ENCODE assay signal across 1 cellular context in the genomic region with DNA sequence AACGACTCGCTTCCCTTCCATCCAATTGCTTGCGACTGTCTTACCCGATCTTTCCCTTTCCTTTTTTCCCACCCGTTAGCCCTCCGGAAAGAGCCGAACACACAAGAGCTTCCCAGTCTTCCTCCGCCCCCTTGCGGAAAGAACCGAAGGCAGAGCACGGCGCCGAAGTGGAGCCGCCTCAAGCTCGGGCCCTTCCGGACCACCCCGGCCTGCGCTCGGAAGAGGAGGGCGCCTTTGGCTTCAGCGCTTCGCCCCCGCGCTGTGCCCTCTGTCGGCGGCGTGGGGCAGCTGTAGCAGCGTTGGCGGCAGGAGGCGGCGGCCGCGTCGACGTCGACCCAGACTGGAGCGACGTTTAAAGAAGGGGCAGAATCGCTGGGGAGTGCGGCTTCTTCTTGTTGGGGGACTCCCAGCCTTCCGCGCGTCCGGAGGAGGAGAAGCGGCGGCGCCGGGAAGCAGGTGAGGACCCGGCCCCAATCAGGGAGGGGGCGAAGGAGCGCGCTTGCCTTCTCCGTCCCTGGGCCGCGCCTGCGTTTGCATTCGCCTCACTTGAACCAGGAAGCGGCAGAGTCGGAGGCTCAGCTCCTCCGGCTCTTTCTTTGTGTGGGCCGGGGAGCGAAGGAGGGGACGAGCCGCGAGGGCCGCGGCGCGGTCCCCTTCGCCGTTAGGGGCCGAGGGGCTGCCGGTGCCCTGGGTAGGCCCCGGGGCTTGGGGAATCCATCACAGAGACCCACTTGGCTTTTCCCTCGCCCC.
TF ChIP-seq lines count a peak whose summit lies in the region.

A gene with protein sequence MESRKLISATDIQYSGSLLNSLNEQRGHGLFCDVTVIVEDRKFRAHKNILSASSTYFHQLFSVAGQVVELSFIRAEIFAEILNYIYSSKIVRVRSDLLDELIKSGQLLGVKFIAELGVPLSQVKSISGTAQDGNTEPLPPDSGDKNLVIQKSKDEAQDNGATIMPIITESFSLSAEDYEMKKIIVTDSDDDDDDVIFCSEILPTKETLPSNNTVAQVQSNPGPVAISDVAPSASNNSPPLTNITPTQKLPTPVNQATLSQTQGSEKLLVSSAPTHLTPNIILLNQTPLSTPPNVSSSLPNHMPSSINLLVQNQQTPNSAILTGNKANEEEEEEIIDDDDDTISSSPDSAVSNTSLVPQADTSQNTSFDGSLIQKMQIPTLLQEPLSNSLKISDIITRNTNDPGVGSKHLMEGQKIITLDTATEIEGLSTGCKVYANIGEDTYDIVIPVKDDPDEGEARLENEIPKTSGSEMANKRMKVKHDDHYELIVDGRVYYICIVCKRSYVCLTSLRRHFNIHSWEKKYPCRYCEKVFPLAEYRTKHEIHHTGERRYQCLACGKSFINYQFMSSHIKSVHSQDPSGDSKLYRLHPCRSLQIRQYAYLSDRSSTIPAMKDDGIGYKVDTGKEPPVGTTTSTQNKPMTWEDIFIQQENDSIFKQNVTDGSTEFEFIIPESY (plus strand): TSS at position 291 of the 750 bp plus-strand sequence. CDS start 2,604 bp downstream, outside the sequence.

TF ChIP-seq in K562, 482 proteins besides CTCF, POLR2A, EP300 and RAD21 (continued from another document and continues in another):
- TF ChIP-seq, protein P1, sequence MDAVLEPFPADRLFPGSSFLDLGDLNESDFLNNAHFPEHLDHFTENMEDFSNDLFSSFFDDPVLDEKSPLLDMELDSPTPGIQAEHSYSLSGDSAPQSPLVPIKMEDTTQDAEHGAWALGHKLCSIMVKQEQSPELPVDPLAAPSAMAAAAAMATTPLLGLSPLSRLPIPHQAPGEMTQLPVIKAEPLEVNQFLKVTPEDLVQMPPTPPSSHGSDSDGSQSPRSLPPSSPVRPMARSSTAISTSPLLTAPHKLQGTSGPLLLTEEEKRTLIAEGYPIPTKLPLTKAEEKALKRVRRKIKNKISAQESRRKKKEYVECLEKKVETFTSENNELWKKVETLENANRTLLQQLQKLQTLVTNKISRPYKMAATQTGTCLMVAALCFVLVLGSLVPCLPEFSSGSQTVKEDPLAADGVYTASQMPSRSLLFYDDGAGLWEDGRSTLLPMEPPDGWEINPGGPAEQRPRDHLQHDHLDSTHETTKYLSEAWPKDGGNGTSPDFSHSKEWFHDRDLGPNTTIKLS (IDR thresholded peaks at IDR 0.05; ENCODE audit: borderline replicate concordance, low read depth) = peak; percentile 82; the same call in 1 of the 2 replicates
- TF ChIP-seq PML (IDR thresholded peaks at IDR 0.05; ENCODE audit: low read length) (0 out of 2 replicates have a peak, but pooled peaks have one; percentile 33), TGIF2 (CRISPR knock-in tag; IDR thresholded peaks at IDR 0.05) (peak; percentile 70; the same call in 1 of the 2 replicates), HDAC1 (IDR thresholded peaks at IDR 0.05) (no peak), HDAC8 (tag; IDR thresholded peaks at IDR 0.05) (0 out of 2 replicates have a peak, but pooled peaks have one; percentile 43), GABPA (tag; conservative IDR thresholded peaks at IDR 0.05; ENCODE audit: low read depth) (peak; percentile 48), PPARD (CRISPR knock-in tag; IDR thresholded peaks at IDR 0.05) (no peak), SIN3A (IDR thresholded peaks at IDR 0.05; ENCODE audit: borderline replicate concordance in 2 of 2, control insufficient read depth in 1 of 2, low read depth in 2 of 2, low read length in 2 of 2) (peak in 1 of 2 experiments; percentile 43; a peak in 1 of 4 replicates), PRMT5 (CRISPR knock-in tag; IDR thresholded peaks at IDR 0.05) (peak; percentile 36; the same call in 1 of the 2 replicates), FOXJ3 (CRISPR knock-in tag; IDR thresholded peaks at IDR 0.05) (no peak), ZBTB7A (IDR thresholded peaks at IDR 0.05; ENCODE audit: borderline replicate concordance, control insufficient read depth, low read depth, low read length) (0 out of 2 replicates have a peak, but pooled peaks have one; percentile 3), ZNF77 (CRISPR knock-in tag; IDR thresholded peaks at IDR 0.05) (no peak), HMG20B (CRISPR knock-in tag; IDR thresholded peaks at IDR 0.05) (no peak), ZNF431 (CRISPR knock-in tag; IDR thresholded peaks at IDR 0.05) (peak; percentile 80), LCOR (CRISPR knock-in tag; IDR thresholded peaks at IDR 0.05) (peak; percentile 91), E2F3 (CRISPR knock-in tag; IDR thresholded peaks at IDR 0.05) (no peak), ZNF232 (CRISPR knock-in tag; IDR thresholded peaks at IDR 0.05) (0 out of 2 replicates have a peak, but pooled peaks have one; percentile 74), HMGN3 (IDR thresholded peaks at IDR 0.05; ENCODE audit: borderline replicate concordance, extremely low read depth, insufficient read length, low read depth, low read length) (peak; percentile 36), MBD2 (IDR thresholded peaks at IDR 0.05; ENCODE audit: borderline replicate concordance, low read depth) (no peak), HNRNPLL (IDR thresholded peaks at IDR 0.05; ENCODE audit: low read depth, low read length, poor library complexity, severe bottlenecking) (peak; percentile 56), MEIS2 (IDR thresholded peaks at IDR 0.05; ENCODE audit: partially characterized antibody) (no peak), FOXK1 (CRISPR knock-in tag; IDR thresholded peaks at IDR 0.05; ENCODE audit: borderline replicate concordance) (0 out of 2 replicates have a peak, but pooled peaks have one; percentile 46), NFIX (CRISPR knock-in tag; IDR thresholded peaks at IDR 0.05; ENCODE audit: low read depth) (no peak), CCAR2 (IDR thresholded peaks at IDR 0.05; ENCODE audit: low read depth, low read length) (no peak), CREB1 (IDR thresholded peaks at IDR 0.05) (peak; percentile 71), CREB1 (CRISPR knock-in tag; IDR thresholded peaks at IDR 0.05) (peak; percentile 83), HDAC2 (IDR thresholded peaks at IDR 0.05) (no peak)
- TF ChIP-seq, protein P2, sequence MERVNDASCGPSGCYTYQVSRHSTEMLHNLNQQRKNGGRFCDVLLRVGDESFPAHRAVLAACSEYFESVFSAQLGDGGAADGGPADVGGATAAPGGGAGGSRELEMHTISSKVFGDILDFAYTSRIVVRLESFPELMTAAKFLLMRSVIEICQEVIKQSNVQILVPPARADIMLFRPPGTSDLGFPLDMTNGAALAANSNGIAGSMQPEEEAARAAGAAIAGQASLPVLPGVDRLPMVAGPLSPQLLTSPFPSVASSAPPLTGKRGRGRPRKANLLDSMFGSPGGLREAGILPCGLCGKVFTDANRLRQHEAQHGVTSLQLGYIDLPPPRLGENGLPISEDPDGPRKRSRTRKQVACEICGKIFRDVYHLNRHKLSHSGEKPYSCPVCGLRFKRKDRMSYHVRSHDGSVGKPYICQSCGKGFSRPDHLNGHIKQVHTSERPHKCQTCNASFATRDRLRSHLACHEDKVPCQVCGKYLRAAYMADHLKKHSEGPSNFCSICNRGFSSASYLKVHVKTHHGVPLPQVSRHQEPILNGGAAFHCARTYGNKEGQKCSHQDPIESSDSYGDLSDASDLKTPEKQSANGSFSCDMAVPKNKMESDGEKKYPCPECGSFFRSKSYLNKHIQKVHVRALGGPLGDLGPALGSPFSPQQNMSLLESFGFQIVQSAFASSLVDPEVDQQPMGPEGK (CRISPR knock-in tag; IDR thresholded peaks at IDR 0.05; ENCODE audit: borderline replicate concordance) = no peak
- TF ChIP-seq, protein P3, sequence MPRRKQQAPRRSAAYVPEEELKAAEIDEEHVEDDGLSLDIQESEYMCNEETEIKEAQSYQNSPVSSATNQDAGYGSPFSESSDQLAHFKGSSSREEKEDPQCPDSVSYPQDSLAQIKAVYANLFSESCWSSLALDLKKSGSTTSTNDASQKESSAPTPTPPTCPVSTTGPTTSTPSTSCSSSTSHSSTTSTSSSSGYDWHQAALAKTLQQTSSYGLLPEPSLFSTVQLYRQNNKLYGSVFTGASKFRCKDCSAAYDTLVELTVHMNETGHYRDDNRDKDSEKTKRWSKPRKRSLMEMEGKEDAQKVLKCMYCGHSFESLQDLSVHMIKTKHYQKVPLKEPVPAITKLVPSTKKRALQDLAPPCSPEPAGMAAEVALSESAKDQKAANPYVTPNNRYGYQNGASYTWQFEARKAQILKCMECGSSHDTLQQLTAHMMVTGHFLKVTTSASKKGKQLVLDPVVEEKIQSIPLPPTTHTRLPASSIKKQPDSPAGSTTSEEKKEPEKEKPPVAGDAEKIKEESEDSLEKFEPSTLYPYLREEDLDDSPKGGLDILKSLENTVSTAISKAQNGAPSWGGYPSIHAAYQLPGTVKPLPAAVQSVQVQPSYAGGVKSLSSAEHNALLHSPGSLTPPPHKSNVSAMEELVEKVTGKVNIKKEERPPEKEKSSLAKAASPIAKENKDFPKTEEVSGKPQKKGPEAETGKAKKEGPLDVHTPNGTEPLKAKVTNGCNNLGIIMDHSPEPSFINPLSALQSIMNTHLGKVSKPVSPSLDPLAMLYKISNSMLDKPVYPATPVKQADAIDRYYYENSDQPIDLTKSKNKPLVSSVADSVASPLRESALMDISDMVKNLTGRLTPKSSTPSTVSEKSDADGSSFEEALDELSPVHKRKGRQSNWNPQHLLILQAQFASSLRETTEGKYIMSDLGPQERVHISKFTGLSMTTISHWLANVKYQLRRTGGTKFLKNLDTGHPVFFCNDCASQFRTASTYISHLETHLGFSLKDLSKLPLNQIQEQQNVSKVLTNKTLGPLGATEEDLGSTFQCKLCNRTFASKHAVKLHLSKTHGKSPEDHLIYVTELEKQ (CRISPR knock-in tag; IDR thresholded peaks at IDR 0.05) = no peak
- TF ChIP-seq, protein P4, sequence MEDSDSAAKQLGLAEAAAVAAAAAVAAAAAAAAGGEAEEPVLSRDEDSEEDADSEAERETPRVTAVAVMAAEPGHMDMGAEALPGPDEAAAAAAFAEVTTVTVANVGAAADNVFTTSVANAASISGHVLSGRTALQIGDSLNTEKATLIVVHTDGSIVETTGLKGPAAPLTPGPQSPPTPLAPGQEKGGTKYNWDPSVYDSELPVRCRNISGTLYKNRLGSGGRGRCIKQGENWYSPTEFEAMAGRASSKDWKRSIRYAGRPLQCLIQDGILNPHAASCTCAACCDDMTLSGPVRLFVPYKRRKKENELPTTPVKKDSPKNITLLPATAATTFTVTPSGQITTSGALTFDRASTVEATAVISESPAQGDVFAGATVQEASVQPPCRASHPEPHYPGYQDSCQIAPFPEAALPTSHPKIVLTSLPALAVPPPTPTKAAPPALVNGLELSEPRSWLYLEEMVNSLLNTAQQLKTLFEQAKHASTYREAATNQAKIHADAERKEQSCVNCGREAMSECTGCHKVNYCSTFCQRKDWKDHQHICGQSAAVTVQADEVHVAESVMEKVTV (CRISPR knock-in tag; IDR thresholded peaks at IDR 0.05) = peak; percentile 100
- TF ChIP-seq, protein P5, sequence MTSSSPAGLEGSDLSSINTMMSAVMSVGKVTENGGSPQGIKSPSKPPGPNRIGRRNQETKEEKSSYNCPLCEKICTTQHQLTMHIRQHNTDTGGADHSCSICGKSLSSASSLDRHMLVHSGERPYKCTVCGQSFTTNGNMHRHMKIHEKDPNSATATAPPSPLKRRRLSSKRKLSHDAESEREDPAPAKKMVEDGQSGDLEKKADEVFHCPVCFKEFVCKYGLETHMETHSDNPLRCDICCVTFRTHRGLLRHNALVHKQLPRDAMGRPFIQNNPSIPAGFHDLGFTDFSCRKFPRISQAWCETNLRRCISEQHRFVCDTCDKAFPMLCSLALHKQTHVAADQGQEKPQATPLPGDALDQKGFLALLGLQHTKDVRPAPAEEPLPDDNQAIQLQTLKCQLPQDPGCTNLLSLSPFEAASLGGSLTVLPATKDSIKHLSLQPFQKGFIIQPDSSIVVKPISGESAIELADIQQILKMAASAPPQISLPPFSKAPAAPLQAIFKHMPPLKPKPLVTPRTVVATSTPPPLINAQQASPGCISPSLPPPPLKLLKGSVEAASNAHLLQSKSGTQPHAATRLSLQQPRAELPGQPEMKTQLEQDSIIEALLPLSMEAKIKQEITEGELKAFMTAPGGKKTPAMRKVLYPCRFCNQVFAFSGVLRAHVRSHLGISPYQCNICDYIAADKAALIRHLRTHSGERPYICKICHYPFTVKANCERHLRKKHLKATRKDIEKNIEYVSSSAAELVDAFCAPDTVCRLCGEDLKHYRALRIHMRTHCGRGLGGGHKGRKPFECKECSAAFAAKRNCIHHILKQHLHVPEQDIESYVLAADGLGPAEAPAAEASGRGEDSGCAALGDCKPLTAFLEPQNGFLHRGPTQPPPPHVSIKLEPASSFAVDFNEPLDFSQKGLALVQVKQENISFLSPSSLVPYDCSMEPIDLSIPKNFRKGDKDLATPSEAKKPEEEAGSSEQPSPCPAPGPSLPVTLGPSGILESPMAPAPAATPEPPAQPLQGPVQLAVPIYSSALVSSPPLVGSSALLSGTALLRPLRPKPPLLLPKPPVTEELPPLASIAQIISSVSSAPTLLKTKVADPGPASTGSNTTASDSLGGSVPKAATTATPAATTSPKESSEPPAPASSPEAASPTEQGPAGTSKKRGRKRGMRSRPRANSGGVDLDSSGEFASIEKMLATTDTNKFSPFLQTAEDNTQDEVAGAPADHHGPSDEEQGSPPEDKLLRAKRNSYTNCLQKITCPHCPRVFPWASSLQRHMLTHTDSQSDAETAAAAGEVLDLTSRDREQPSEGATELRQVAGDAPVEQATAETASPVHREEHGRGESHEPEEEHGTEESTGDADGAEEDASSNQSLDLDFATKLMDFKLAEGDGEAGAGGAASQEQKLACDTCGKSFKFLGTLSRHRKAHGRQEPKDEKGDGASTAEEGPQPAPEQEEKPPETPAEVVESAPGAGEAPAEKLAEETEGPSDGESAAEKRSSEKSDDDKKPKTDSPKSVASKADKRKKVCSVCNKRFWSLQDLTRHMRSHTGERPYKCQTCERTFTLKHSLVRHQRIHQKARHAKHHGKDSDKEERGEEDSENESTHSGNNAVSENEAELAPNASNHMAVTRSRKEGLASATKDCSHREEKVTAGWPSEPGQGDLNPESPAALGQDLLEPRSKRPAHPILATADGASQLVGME (CRISPR knock-in tag; IDR thresholded peaks at IDR 0.05) = no peak
- TF ChIP-seq, protein P6, sequence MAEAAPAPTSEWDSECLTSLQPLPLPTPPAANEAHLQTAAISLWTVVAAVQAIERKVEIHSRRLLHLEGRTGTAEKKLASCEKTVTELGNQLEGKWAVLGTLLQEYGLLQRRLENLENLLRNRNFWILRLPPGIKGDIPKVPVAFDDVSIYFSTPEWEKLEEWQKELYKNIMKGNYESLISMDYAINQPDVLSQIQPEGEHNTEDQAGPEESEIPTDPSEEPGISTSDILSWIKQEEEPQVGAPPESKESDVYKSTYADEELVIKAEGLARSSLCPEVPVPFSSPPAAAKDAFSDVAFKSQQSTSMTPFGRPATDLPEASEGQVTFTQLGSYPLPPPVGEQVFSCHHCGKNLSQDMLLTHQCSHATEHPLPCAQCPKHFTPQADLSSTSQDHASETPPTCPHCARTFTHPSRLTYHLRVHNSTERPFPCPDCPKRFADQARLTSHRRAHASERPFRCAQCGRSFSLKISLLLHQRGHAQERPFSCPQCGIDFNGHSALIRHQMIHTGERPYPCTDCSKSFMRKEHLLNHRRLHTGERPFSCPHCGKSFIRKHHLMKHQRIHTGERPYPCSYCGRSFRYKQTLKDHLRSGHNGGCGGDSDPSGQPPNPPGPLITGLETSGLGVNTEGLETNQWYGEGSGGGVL (CRISPR knock-in tag; IDR thresholded peaks at IDR 0.05) = no peak
- TF ChIP-seq, protein P7, sequence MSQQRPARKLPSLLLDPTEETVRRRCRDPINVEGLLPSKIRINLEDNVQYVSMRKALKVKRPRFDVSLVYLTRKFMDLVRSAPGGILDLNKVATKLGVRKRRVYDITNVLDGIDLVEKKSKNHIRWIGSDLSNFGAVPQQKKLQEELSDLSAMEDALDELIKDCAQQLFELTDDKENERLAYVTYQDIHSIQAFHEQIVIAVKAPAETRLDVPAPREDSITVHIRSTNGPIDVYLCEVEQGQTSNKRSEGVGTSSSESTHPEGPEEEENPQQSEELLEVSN (IDR thresholded peaks at IDR 0.05; ENCODE audit: borderline replicate concordance in 1 of 2, extremely low read depth in 1 of 2, insufficient read depth in 1 of 2, insufficient read length in 1 of 2, low read depth in 1 of 2, low read length in 1 of 2, poor library complexity in 1 of 2, severe bottlenecking in 1 of 2) = peak; percentile 93 to 98
